Comparison of ENCODE assay signal across 18 cellular contexts in the genomic region with DNA sequence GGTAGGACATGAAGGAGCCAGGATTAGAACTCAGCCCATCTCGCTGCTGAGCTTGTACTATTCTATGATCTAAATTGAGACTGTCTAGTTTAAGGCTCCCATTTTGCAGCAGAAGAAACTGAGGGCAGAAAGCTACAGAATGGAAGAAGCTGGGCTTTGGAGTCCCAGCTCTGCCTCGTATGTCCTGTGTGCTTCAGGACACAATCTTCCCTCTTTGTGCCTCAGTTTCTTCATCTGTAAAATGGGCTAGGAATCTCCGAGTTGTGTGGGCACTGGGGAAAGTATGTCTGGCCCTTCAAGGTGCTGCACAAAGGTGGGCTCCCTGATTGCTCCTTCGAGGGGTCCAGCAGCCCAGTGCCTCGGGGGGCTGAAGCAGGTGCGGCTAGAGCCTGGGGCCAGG. TPM values are rescaled to one million over a fixed set of nuclear protein-coding genes. Genes with fewer than 3 reads are reported as not detected.
DNase-seq lines count a peak whose midpoint lies in the region; ATAC-seq, FAIRE-seq and TF ChIP-seq lines count a peak whose summit lies in the region.
"Had no signal": no experiment of that assay in that cellular context is flagged by ENCODE, and none has a peak within 500 bp of the region (broad histone marks: within the 10 kb centered on the region; RNA-seq: fewer than 3 reads in every experiment).

No MANE protein-coding gene starts in this region.

- TF ChIP-seq EP300 in A549 (IDR thresholded peaks at IDR 0.05) = no peak

- no peak for ATAC-seq in A549
- no peak for ATAC-seq in CD8-positive, alpha-beta T cell
- ATAC-seq in GM21360 (IDR thresholded peaks at IDR 0.05; ENCODE audit: unreplicated experiment) = no peak

- no peak for FAIRE-seq in A549 (lab: Jason Lieb, UNC)

- H3K27ac Mint-ChIP-seq in CD8-positive, alpha-beta T cell = peak overlapping the region; percentile 52
- H3K27ac Mint-ChIP-seq in neural crest cell (ENCODE audit: unreplicated experiment) = peak overlapping the region; percentile 61
- H3K27ac Mint-ChIP-seq: H9 had no signal

- H3K9me2 ChIP-seq in Karpas-422 (replicated peaks; ENCODE audit: insufficient read depth, low read length) = no peaks in the 10 kb centered on the region

- intact Hi-C loops in CD8-positive, alpha-beta T cell (cut with DNase I, micrococcal nuclease) = no loop called here
- intact Hi-C loops in dorsolateral prefrontal cortex (cut with DNase I) = no loop called here

- POLR2A ChIA-PET in A549 (lab: Yijun Ruan, JAX) = no interaction called here
- POLR2A ChIA-PET in CD8-positive, alpha-beta T cell (lab: Charles Lee) = interaction anchor here (1.6 kb wide), 1 partner anchor 8 kb away, joined by 6 read pairs; no protein-coding TSS in a partner anchor

- TF ChIP-seq RAD21 in A549 (conservative IDR thresholded peaks at IDR 0.05 in 1 of 2, IDR thresholded peaks at IDR 0.05 in 1 of 2) = no peak

- TF ChIP-seq POLR2A in A549 (IDR thresholded peaks at IDR 0.05; ENCODE audit: low read length) = no peak

- H3K9me3 ChIP-seq in A549 = no peaks in the 10 kb centered on the region
- no peaks in the 10 kb centered on the region for H3K9me3 ChIP-seq in CD8-positive, alpha-beta T cell (ENCODE audit: low read length)
- no peaks in the 10 kb centered on the region for H3K9me3 ChIP-seq in Karpas-422 (ENCODE audit: low read length)
- H3K9me3 ChIP-seq: BLaER1 treated with 17β-estradiol and CSF1 and Interleukin-3, amounts not matched to agents 10 nM and 100 nM; MG63; SJSA1 had no signal

- H3K79me2 ChIP-seq in Karpas-422 (ENCODE audit: low read length) = no peaks in the 10 kb centered on the region

- DNase-seq in A549 (ENCODE audit: low read depth in 1 of 2, low spot score in 1 of 2) = no peak
- DNase-seq in CD8-positive, alpha-beta T cell = no peak
- DNase-seq in dorsolateral prefrontal cortex = no peak
- no peak for DNase-seq in neural crest cell (ENCODE audit: low read depth, low spot score)
- no peak for DNase-seq in activated naive CD4-positive, alpha-beta T cell treated with Interleukin-2 at 50 U/mL for 16 hours
- DNase-seq in Karpas-422 = no peak
- no peak for DNase-seq in iPS-NIHi7 (ENCODE audit: extremely low spot score)
- DNase-seq: DMS 273 treated with DMSO at 0.1 percent for 48 hours, GDM1, H9, IMR-90, Kasumi-1, MG63, NCI-H1048, NCI-H526 treated with DMSO at 0.1 percent for 48 hours had no signal

- H3K27me3 Mint-ChIP-seq in CD8-positive, alpha-beta T cell (ENCODE audit: low read depth) = no peaks in the 10 kb centered on the region
- H3K27me3 Mint-ChIP-seq in neural crest cell (ENCODE audit: low read depth) = no peaks in the 10 kb centered on the region

- no peak overlapping the region for H3K4me3 Mint-ChIP-seq in CD8-positive, alpha-beta T cell
- H3K4me3 Mint-ChIP-seq in neural crest cell = no peak overlapping the region
- H3K4me3 Mint-ChIP-seq: H9 had no signal

- WGBS in A549 (ENCODE audit: missing lambda C conversion rate) = 55% methylated on average over 6 of the region's 6 CpGs

- no peaks in the 10 kb centered on the region for H3K36me3 ChIP-seq in CD8-positive, alpha-beta T cell (ENCODE audit: insufficient read depth, low read length)
- no peaks in the 10 kb centered on the region for H3K36me3 ChIP-seq in Karpas-422 (ENCODE audit: insufficient read depth, low read length)
- H3K36me3 ChIP-seq: BLaER1 treated with 17β-estradiol and CSF1 and Interleukin-3, amounts not matched to agents 10 nM and 100 nM; MG63; SJSA1 had no signal

- H3K4me1 Mint-ChIP-seq in CD8-positive, alpha-beta T cell (ENCODE audit: low read depth) = peaks cover 35% of the 10 kb centered on the region
- peaks cover 44% of the 10 kb centered on the region for H3K4me1 Mint-ChIP-seq in neural crest cell

- H3K27ac ChIP-seq in A549 (no peak overlapping the region), dorsolateral prefrontal cortex (peak overlapping the region in 40 of 59 donors; percentile 8 to 79 (median 54)), Karpas-422 (ENCODE audit: low read length) (no peak overlapping the region)
- H3K27ac ChIP-seq in CD8-positive, alpha-beta T cell (ENCODE audit: low read depth, low read length) = no peak overlapping the region
- H3K27ac ChIP-seq: BLaER1 treated with 17β-estradiol and CSF1 and Interleukin-3, amounts not matched to agents 10 nM and 100 nM; SJSA1 had no signal

- peaks cover 6% of the 10 kb centered on the region; the same call in 1 of the 3 replicates for H3K4me1 ChIP-seq in A549
- H3K4me1 ChIP-seq in CD8-positive, alpha-beta T cell (ENCODE audit: insufficient read depth, low read length) = peaks cover 71% of the 10 kb centered on the region
- H3K4me1 ChIP-seq in Karpas-422 (ENCODE audit: low read length) = no peaks in the 10 kb centered on the region

- CTCF ChIA-PET in A549 (lab: Yijun Ruan, JAX) = interaction anchor here (1.0 to 1.3 kb wide), 4 partner anchors 9 to 43 kb away, joined by 3 to 5 read pairs (median 4); no protein-coding TSS in a partner anchor
- CTCF ChIA-PET in CD8-positive, alpha-beta T cell (lab: Charles Lee) = interaction anchor here (1.3 kb wide), 1 partner anchor 11 kb away, joined by 3 read pairs; no protein-coding TSS in a partner anchor

- H2AFZ ChIP-seq in Karpas-422 (ENCODE audit: low read length) = no peak overlapping the region

- TF ChIP-seq CTCF in A549 (IDR thresholded peaks at IDR 0.05) = no peak
- TF ChIP-seq CTCF in CD8-positive, alpha-beta T cell (IDR thresholded peaks at IDR 0.05) = no peak
- TF ChIP-seq CTCF in dorsolateral prefrontal cortex (IDR thresholded peaks at IDR 0.05 in 54 of 56, conservative IDR thresholded peaks at IDR 0.05 in 2 of 56; ENCODE audit: low read depth in 1 of 56, partially characterized antibody in 56 of 56) = no peak
- no peak for TF ChIP-seq CTCF in neural crest cell (conservative IDR thresholded peaks at IDR 0.05)

- H3K9me3 Mint-ChIP-seq in CD8-positive, alpha-beta T cell = no peaks in the 10 kb centered on the region
- H3K9me3 Mint-ChIP-seq in neural crest cell = no peaks in the 10 kb centered on the region
- H3K9me3 Mint-ChIP-seq: H9 had no signal

- no peak overlapping the region for H3K4me2 ChIP-seq in A549
- H3K4me2 ChIP-seq in Karpas-422 (ENCODE audit: low read depth, low read length, poor library complexity, severe bottlenecking) = no peak overlapping the region

- no peaks in the 10 kb centered on the region for H3K27me3 ChIP-seq in CD8-positive, alpha-beta T cell (ENCODE audit: insufficient read depth, low read length)
- H3K27me3 ChIP-seq in dorsolateral prefrontal cortex = no peaks in the 10 kb centered on the region
- no peaks in the 10 kb centered on the region for H3K27me3 ChIP-seq in Karpas-422 (ENCODE audit: low read length)
- H3K27me3 ChIP-seq: BLaER1 treated with 17β-estradiol and CSF1 and Interleukin-3, amounts not matched to agents 10 nM and 100 nM; MG63; SJSA1 had no signal

- H4K20me1 ChIP-seq in Karpas-422 (ENCODE audit: insufficient read depth, low read depth, low read length) = no peaks in the 10 kb centered on the region

- no peak overlapping the region for H3K9ac ChIP-seq in Karpas-422 (ENCODE audit: low read length)

- H3K4me3 ChIP-seq in A549 (no peak overlapping the region), dorsolateral prefrontal cortex (no peak overlapping the region), Karpas-422 (ENCODE audit: low read length) (no peak overlapping the region)
- no peak overlapping the region for H3K4me3 ChIP-seq in CD8-positive, alpha-beta T cell (ENCODE audit: low read depth, low read length)
- H3K4me3 ChIP-seq: BLaER1 treated with 17β-estradiol and CSF1 and Interleukin-3, amounts not matched to agents 10 nM and 100 nM; MG63; SJSA1 had no signal

- peaks cover 14% of the 10 kb centered on the region for H3K36me3 Mint-ChIP-seq in CD8-positive, alpha-beta T cell
- H3K36me3 Mint-ChIP-seq in neural crest cell (ENCODE audit: low read depth) = no peaks in the 10 kb centered on the region

TF ChIP-seq in A549, 52 proteins besides CTCF, POLR2A, EP300 and RAD21:
- TF ChIP-seq, protein P1, sequence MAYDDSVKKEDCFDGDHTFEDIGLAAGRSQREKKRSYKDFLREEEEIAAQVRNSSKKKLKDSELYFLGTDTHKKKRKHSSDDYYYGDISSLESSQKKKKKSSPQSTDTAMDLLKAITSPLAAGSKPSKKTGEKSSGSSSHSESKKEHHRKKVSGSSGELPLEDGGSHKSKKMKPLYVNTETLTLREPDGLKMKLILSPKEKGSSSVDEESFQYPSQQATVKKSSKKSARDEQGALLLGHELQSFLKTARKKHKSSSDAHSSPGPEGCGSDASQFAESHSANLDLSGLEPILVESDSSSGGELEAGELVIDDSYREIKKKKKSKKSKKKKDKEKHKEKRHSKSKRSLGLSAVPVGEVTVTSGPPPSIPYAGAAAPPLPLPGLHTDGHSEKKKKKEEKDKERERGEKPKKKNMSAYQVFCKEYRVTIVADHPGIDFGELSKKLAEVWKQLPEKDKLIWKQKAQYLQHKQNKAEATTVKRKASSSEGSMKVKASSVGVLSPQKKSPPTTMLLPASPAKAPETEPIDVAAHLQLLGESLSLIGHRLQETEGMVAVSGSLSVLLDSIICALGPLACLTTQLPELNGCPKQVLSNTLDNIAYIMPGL (CRISPR knock-in tag; IDR thresholded peaks at IDR 0.05; ENCODE audit: borderline replicate concordance) = no peak
- TF ChIP-seq KDM1A (IDR thresholded peaks at IDR 0.05; ENCODE audit: low read depth) = peak; percentile 80

RNA-seq across cellular contexts. Expression of a gene that starts 20.7 kb away (rescaled TPM):
- 9.5 and 10.2 TPM in 2 replicates for polyA plus RNA-seq in A549 (2011; rRNA removed)
- 13.2 and 16.4 TPM in 2 replicates for polyA plus RNA-seq in A549 (2012; cell fraction: cytosol; rRNA removed)
- 27.6 and 32.9 TPM in 2 replicates for polyA plus RNA-seq in A549 (2012; cell fraction: nucleus; rRNA removed)
- polyA plus RNA-seq in A549 (2017; fragmentation: RNase III; extraction: RNeasy Plus Mini Kit Qiagen cat#74134 plus additional on column Dnase treatment) = 11.8 to 13.8 TPM (median 11.8 TPM) in 3 replicates
- polyA minus RNA-seq in A549 (2011; rRNA and poly(A)+ RNA removed) = 10.0 and 15.0 TPM in 2 replicates
- total RNA-seq in CD8-positive, alpha-beta T cell = 10 to 100 TPM; 39.1 to 39.7 TPM
- 10 to 100 TPM; 29.4 to 56.2 (median 42.8) TPM for total RNA-seq in dorsolateral prefrontal cortex
- total RNA-seq in neural crest cell = 52.3 and 53.6 TPM in 2 replicates
- total RNA-seq in Karpas-422 (2014; rRNA removed; shearing (Covaris generic); ENCODE audit: low replicate concordance) = 0.25 and 1.5 TPM in 2 replicates

Comparison
In these comparisons a context has a peak if more than half of its experiments do, and no peak if none do; other contexts are left out.
1. H3K27ac ChIP-seq: peak in dorsolateral prefrontal cortex (40 of 59); none in A549 (0 of 2), CD8-positive, alpha-beta T cell (single experiment) and Karpas-422 (single experiment).
2. RNA of a gene that starts 20.7 kb away (total RNA-seq): 52.3 to 53.6 TPM in neural crest cell, 29.4 to 56.2 TPM in dorsolateral prefrontal cortex and 39.1 to 39.7 TPM in CD8-positive, alpha-beta T cell; 0.25 to 1.5 TPM in Karpas-422; every median in the first group is over 10 times any median in the second.